In genomic region chr15:55683366-55683765, GRCh38 we compare ENCODE assay signal across 25 cellular contexts. TPM values are rescaled to one million over a fixed set of nuclear protein-coding genes. Genes with fewer than 3 reads are reported as not detected.
DNase-seq lines count a peak whose midpoint lies in the region; ATAC-seq, FAIRE-seq and TF ChIP-seq lines count a peak whose summit lies in the region.
"Had no signal": no experiment of that assay in that cellular context is flagged by ENCODE, and none has a peak within 500 bp of the region (broad histone marks: within the 10 kb centered on the region; RNA-seq: fewer than 3 reads in every experiment).

No MANE protein-coding gene starts in this region.

- H3K9me2 ChIP-seq in Loucy (replicated peaks; ENCODE audit: low read depth, low read length) = no peaks in the 10 kb centered on the region

- H3K27me3 ChIP-seq in Loucy (ENCODE audit: insufficient read depth, low read length, poor library complexity, severe bottlenecking) = no peaks in the 10 kb centered on the region
- no peaks in the 10 kb centered on the region for H3K27me3 ChIP-seq in astrocyte (ENCODE audit: insufficient read depth, low read length)
- no peaks in the 10 kb centered on the region for H3K27me3 ChIP-seq in uterus
- H3K27me3 ChIP-seq: esophagus squamous epithelium, tibial artery had no signal

- H2AFZ ChIP-seq in Loucy (ENCODE audit: low read length) = peak overlapping the region; percentile 57; the same call in 1 of the 2 replicates
- no peak overlapping the region for H2AFZ ChIP-seq in astrocyte (ENCODE audit: low read depth, low read length)

- no peaks in the 10 kb centered on the region for H3K36me3 ChIP-seq in Loucy (ENCODE audit: insufficient read depth, low read length)
- H3K36me3 ChIP-seq in astrocyte (ENCODE audit: insufficient read depth, low read length) = no peaks in the 10 kb centered on the region
- H3K36me3 ChIP-seq in uterus = peaks cover 0 to 5% of the 10 kb centered on the region in 2 donors
- H3K36me3 ChIP-seq: esophagus squamous epithelium, tibial artery had no signal

- TF ChIP-seq CTCF in D721Med (IDR thresholded peaks at IDR 0.05; ENCODE audit: insufficient read depth, missing control alignments) (no peak), Loucy (conservative IDR thresholded peaks at IDR 0.05; ENCODE audit: low read length) (no peak), astrocyte (IDR thresholded peaks at IDR 0.05; ENCODE audit: insufficient read depth, low read depth, low read length) (no peak), fibroblast of the aortic adventitia (IDR thresholded peaks at IDR 0.05; ENCODE audit: insufficient read depth, low read length) (no peak), uterus (IDR thresholded peaks at IDR 0.05) (no peak)

- no peaks in the 10 kb centered on the region for H3K9me3 ChIP-seq in Loucy (ENCODE audit: insufficient read depth, low read depth, low read length)
- H3K9me3 ChIP-seq in astrocyte (ENCODE audit: insufficient read depth, low read depth, low read length) = no peaks in the 10 kb centered on the region
- no peaks in the 10 kb centered on the region for H3K9me3 ChIP-seq in uterus
- H3K9me3 ChIP-seq: esophagus squamous epithelium, tibial artery had no signal

- no peaks in the 10 kb centered on the region for H3K79me2 ChIP-seq in Loucy (ENCODE audit: insufficient read depth, low read length)
- H3K79me2 ChIP-seq in astrocyte (ENCODE audit: insufficient read depth, low read length) = no peaks in the 10 kb centered on the region

- no peak overlapping the region for H3K4me3 ChIP-seq in Loucy (ENCODE audit: low read length, poor library complexity, severe bottlenecking)
- no peak overlapping the region for H3K4me3 ChIP-seq in astrocyte (ENCODE audit: insufficient read depth, low read depth, low read length)
- no peak overlapping the region for H3K4me3 ChIP-seq in fibroblast of the aortic adventitia (ENCODE audit: low read depth, low read length)
- no peak overlapping the region for H3K4me3 ChIP-seq in uterus
- H3K4me3 ChIP-seq: esophagus squamous epithelium, tibial artery had no signal

- H3K4me1 ChIP-seq in Loucy (ENCODE audit: insufficient read depth, low read length, poor library complexity, severe bottlenecking) (peaks cover 3% of the 10 kb centered on the region), astrocyte (ENCODE audit: insufficient read depth, low read length) (no peaks in the 10 kb centered on the region), uterus (no peaks in the 10 kb centered on the region)
- H3K4me1 ChIP-seq: esophagus squamous epithelium, tibial artery had no signal

- H3K4me2 ChIP-seq in Loucy (ENCODE audit: low read depth, low read length, poor library complexity, severe bottlenecking) (no peak overlapping the region), astrocyte (ENCODE audit: low read length) (no peak overlapping the region)

- H3K9ac ChIP-seq in Loucy (ENCODE audit: low read depth, low read length, poor library complexity, severe bottlenecking) = no peak overlapping the region
- no peak overlapping the region for H3K9ac ChIP-seq in astrocyte (ENCODE audit: low read length)

- H3K27me3 Mint-ChIP-seq in astrocyte (ENCODE audit: low read depth, unreplicated experiment) = no peaks in the 10 kb centered on the region
- H3K27me3 Mint-ChIP-seq: activated naive CD8-positive, alpha-beta T cell treated with anti-CD3 and anti-CD28 coated beads, Interleukin-2, amount 50 U/mL, for 24 hours; stimulated activated naive B cell treated with anti-CD40 and anti-IgM and Interleukin-4, amounts not matched to agents 10 μg/mL and 1 μg/mL and 100 μg/mL, for 72 hours had no signal

- H4K20me1 ChIP-seq in Loucy (ENCODE audit: insufficient read depth, low read length, poor library complexity, severe bottlenecking) = no peaks in the 10 kb centered on the region
- H4K20me1 ChIP-seq in astrocyte (ENCODE audit: insufficient read depth, low read length) = no peaks in the 10 kb centered on the region

- H3K27ac ChIP-seq in astrocyte (ENCODE audit: low read depth, low read length) (no peak overlapping the region), uterus (no peak overlapping the region)
- H3K27ac ChIP-seq: esophagus squamous epithelium, tibial artery had no signal

- H3F3A ChIP-seq in Loucy (ENCODE audit: low read depth) = no peaks in the 10 kb centered on the region

- H3K27ac Mint-ChIP-seq in astrocyte (ENCODE audit: unreplicated experiment) = no peak overlapping the region
- H3K27ac Mint-ChIP-seq: activated naive CD8-positive, alpha-beta T cell treated with anti-CD3 and anti-CD28 coated beads, Interleukin-2, amount 50 U/mL, for 24 hours; activated T-helper 1 cell treated with anti-CD3 and anti-CD28 coated beads, Interleukin-12 subunit alpha, Interleukin-12 subunit beta, Interleukin-2, Interleukin-4 antibody, amounts not matched to agents 30 ng/mL and 10 ng/mL and 1 ng/mL, durations not matched to agents 14 hours and 24 hours and 36 hours; stimulated activated naive B cell treated with anti-CD40 and anti-IgM and Interleukin-4, amounts not matched to agents 10 μg/mL and 1 μg/mL and 100 μg/mL, for 72 hours had no signal

- H3K36me3 Mint-ChIP-seq in astrocyte (ENCODE audit: low read depth, unreplicated experiment) = no peaks in the 10 kb centered on the region
- H3K36me3 Mint-ChIP-seq: stimulated activated naive B cell treated with anti-CD40 and anti-IgM and Interleukin-4, amounts not matched to agents 10 μg/mL and 1 μg/mL and 100 μg/mL, for 72 hours had no signal

- intact Hi-C loops in uterus (cut with DNase I; ENCODE audit: low total_unique reads) = no loop called here

- TF ChIP-seq POLR2A in uterus (IDR thresholded peaks at IDR 0.05) = no peak

- no peak overlapping the region for H3K4me3 Mint-ChIP-seq in astrocyte (ENCODE audit: unreplicated experiment)
- H3K4me3 Mint-ChIP-seq: activated naive CD8-positive, alpha-beta T cell treated with anti-CD3 and anti-CD28 coated beads, Interleukin-2, amount 50 U/mL, for 24 hours; activated T-helper 1 cell treated with anti-CD3 and anti-CD28 coated beads, Interleukin-12 subunit alpha, Interleukin-12 subunit beta, Interleukin-2, Interleukin-4 antibody, amounts not matched to agents 30 ng/mL and 10 ng/mL and 1 ng/mL, durations not matched to agents 14 hours and 24 hours and 36 hours; stimulated activated naive B cell treated with anti-CD40 and anti-IgM and Interleukin-4, amounts not matched to agents 10 μg/mL and 1 μg/mL and 100 μg/mL, for 72 hours had no signal

- H3K4me1 Mint-ChIP-seq in astrocyte (ENCODE audit: low read depth, unreplicated experiment) = peaks cover 3% of the 10 kb centered on the region
- H3K4me1 Mint-ChIP-seq: activated naive CD8-positive, alpha-beta T cell treated with anti-CD3 and anti-CD28 coated beads, Interleukin-2, amount 50 U/mL, for 24 hours had no signal

- FAIRE-seq in D721Med (lab: Jason Lieb, UNC) (peak; percentile 91), astrocyte (lab: Jason Lieb, UNC) (no peak)
- FAIRE-seq: H54, HepG2, RCC 7860 had no signal

- no peaks in the 10 kb centered on the region for H3K9me3 Mint-ChIP-seq in astrocyte (ENCODE audit: unreplicated experiment)
- H3K9me3 Mint-ChIP-seq: activated naive CD8-positive, alpha-beta T cell treated with anti-CD3 and anti-CD28 coated beads, Interleukin-2, amount 50 U/mL, for 24 hours; activated T-helper 1 cell treated with anti-CD3 and anti-CD28 coated beads, Interleukin-12 subunit alpha, Interleukin-12 subunit beta, Interleukin-2, Interleukin-4 antibody, amounts not matched to agents 30 ng/mL and 10 ng/mL and 1 ng/mL, durations not matched to agents 14 hours and 24 hours and 36 hours; stimulated activated naive B cell treated with anti-CD40 and anti-IgM and Interleukin-4, amounts not matched to agents 10 μg/mL and 1 μg/mL and 100 μg/mL, for 72 hours had no signal

- no peak for ATAC-seq in HG03196 (IDR thresholded peaks at IDR 0.05; ENCODE audit: unreplicated experiment)
- ATAC-seq: activated naive CD8-positive, alpha-beta T cell treated with anti-CD3 and anti-CD28 coated beads, Interleukin-2, amount 50 U/mL, for 24 hours; HepG2; stimulated activated naive B cell treated with anti-CD40 and anti-IgM and Interleukin-4, amounts not matched to agents 10 μg/mL and 1 μg/mL and 100 μg/mL, for 72 hours had no signal

- DNase-seq in D721Med (ENCODE audit: insufficient read length, low spot score) (no peak), astrocyte (ENCODE audit: low read depth) (peak; percentile 57), fibroblast of the aortic adventitia (ENCODE audit: low read depth) (peak; percentile 90), uterus (no peak), RKO (ENCODE audit: low spot score) (no peak), T-helper 1 cell (no peak)
- DNase-seq: activated naive CD8-positive, alpha-beta T cell treated with anti-CD3 and anti-CD28 coated beads, Interleukin-2, amount 50 U/mL, for 24 hours; central memory CD4-positive, alpha-beta T cell; effector CD4-positive, alpha-beta T cell; esophagus squamous epithelium; hypothalamus; NCI-H1436 treated with DMSO at 0.1 percent for 48 hours; NCI-H2171 treated with DMSO at 0.1 percent for 48 hours; NK-92 treated with Interleukin-12 subunit alpha and Interleukin-12 subunit beta, amount 100 ng/mL, for 24 hours; nucleus accumbens; retina; stimulated activated naive B cell treated with anti-CD40 and anti-IgM and Interleukin-4, amounts not matched to agents 10 μg/mL and 1 μg/mL and 100 μg/mL, for 72 hours; tibial artery had no signal

RNA-seq across cellular contexts. Expression of gene PRTG, which starts 59.6 kb away (rescaled TPM):
- 13.6 and 39.4 TPM in 2 replicates for total RNA-seq in astrocyte
- total RNA-seq in fibroblast of the aortic adventitia (ENCODE audit: low replicate concordance) = 0.45 and 2.3 TPM in 2 replicates
- 10 to 100 TPM in 3 of 4 donors, 1 to 10 TPM in 1; 4.1 to 37.2 (median 23.3) TPM for total RNA-seq in uterus
- total RNA-seq: activated CD8-positive, alpha-beta memory T cell treated with anti-CD3 and anti-CD28 coated beads for 36 hours; activated T-helper 1 cell treated with anti-CD3 and anti-CD28 coated beads, Interleukin-12 subunit alpha, Interleukin-12 subunit beta, Interleukin-2, Interleukin-4 antibody, amounts not matched to agents 30 ng/mL and 10 ng/mL and 1 ng/mL, durations not matched to agents 14 hours and 24 hours and 36 hours had no signal

Comparison
In these comparisons a context has a peak if more than half of its experiments do, and no peak if none do; other contexts are left out.
1. DNase-seq: peak in astrocyte (single experiment) and fibroblast of the aortic adventitia (single experiment); none in D721Med (single experiment), uterus (0 of 2), RKO (single experiment) and T-helper 1 cell (0 of 5).